Comparison of ENCODE assay signal across 10 cellular contexts in the genomic region with DNA sequence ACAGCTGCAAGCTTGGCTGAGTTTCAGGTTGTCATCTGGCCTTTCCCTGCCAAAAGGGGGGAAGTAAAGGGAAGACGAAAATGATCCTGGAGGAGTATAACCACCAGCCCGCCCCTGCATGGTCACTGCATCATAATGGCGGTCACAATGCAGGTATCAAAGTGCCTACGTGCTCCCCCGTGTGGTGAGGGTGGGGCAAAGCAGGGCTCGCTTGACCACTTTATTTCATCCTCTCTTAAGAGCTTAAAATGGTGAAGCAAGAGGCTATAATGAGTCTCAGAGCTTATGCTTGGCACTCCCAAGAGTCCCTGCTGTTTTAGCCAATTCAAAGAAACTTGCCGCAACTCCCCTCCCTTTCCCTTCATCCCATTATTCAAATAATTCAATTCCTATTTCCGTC.
DNase-seq lines count a peak whose midpoint lies in the region; ATAC-seq, FAIRE-seq and TF ChIP-seq lines count a peak whose summit lies in the region.
"Had no signal": no experiment of that assay in that cellular context is flagged by ENCODE, and none has a peak within 500 bp of the region (broad histone marks: within the 10 kb centered on the region; RNA-seq: fewer than 3 reads in every experiment).

No MANE protein-coding gene starts in this region.

- no peaks in the 10 kb centered on the region for H3K36me3 Mint-ChIP-seq in activated naive CD8-positive, alpha-beta T cell treated with anti-CD3 and anti-CD28 coated beads for 36 hours

- intact Hi-C loops in pancreas (cut with DNase I): loop anchor here in 1 of 3 donors (10.0 kb wide), 1 partner anchor 436 kb away; no protein-coding TSS in a partner anchor

- no peak overlapping the region for H3K4me3 Mint-ChIP-seq in activated naive CD8-positive, alpha-beta T cell treated with anti-CD3 and anti-CD28 coated beads for 36 hours

- DNase-seq in NCI-H1694 treated with DMSO at 0.1 percent for 48 hours (lab: John Stamatoyannopoulos, UW): peak; percentile 0
- no peak for DNase-seq in NCI-H1694 (lab: John Stamatoyannopoulos, UW)
- peak; percentile 1 for DNase-seq in activated naive CD8-positive, alpha-beta T cell treated with anti-CD3 and anti-CD28 coated beads for 36 hours
- DNase-seq in pancreas: peak in 4 of 6 donors; percentile 3 to 41 (median 33)
- DNase-seq in NCI-H2196 (lab: John Stamatoyannopoulos, UW; ENCODE audit: unreplicated experiment): no peak
- DNase-seq in stimulated activated CD4-positive, alpha-beta T cell treated with anti-CD3 and anti-CD28 coated beads, Interleukin-2, amount 100 ng/mL, for 24 hours: no peak
- DNase-seq: T-helper 2 cell had no signal

- H3K36me3 ChIP-seq in pancreas: no peaks in the 10 kb centered on the region

- H3K4me1 ChIP-seq in pancreas: no peaks in the 10 kb centered on the region

- 37 to 43% methylated on average over 8 of the region's 8 CpGs for WGBS in pancreas, 2 donors

- H3K4me3 ChIP-seq in pancreas: no peak overlapping the region

- ATAC-seq in HG03135 (IDR thresholded peaks at IDR 0.05; ENCODE audit: unreplicated experiment) (peak; percentile 68), pancreas (peak in 3 of 4 donors; percentile 40 to 77 (median 63)), HG03565 (IDR thresholded peaks at IDR 0.05; ENCODE audit: unreplicated experiment) (no peak)

- peak in 2 of 4 donors; percentile 34 to 39 for TF ChIP-seq CTCF in pancreas (IDR thresholded peaks at IDR 0.05)

- no peak overlapping the region for H3K27ac Mint-ChIP-seq in activated naive CD8-positive, alpha-beta T cell treated with anti-CD3 and anti-CD28 coated beads for 36 hours

- no peaks in the 10 kb centered on the region for H3K27me3 Mint-ChIP-seq in activated naive CD8-positive, alpha-beta T cell treated with anti-CD3 and anti-CD28 coated beads for 36 hours

- H3K4me1 Mint-ChIP-seq in activated naive CD8-positive, alpha-beta T cell treated with anti-CD3 and anti-CD28 coated beads for 36 hours: no peaks in the 10 kb centered on the region

- H3K27me3 ChIP-seq in pancreas: peaks cover 0 to 9% (median 0%) of the 10 kb centered on the region in 4 donors

- no peak overlapping the region for H3K27ac ChIP-seq in pancreas

- no peaks in the 10 kb centered on the region for H3K9me3 Mint-ChIP-seq in activated naive CD8-positive, alpha-beta T cell treated with anti-CD3 and anti-CD28 coated beads for 36 hours

- FAIRE-seq in pancreas (lab: Jason Lieb, UNC): no peak
- FAIRE-seq: colon had no signal

- H3K9me3 ChIP-seq in pancreas: no peaks in the 10 kb centered on the region

Comparison
In these comparisons a context has a peak if more than half of its experiments do, and no peak if none do; other contexts are left out.
1. DNase-seq: peak in NCI-H1694 treated with DMSO at 0.1 percent for 48 hours (single experiment), activated naive CD8-positive, alpha-beta T cell treated with anti-CD3 and anti-CD28 coated beads for 36 hours (single experiment) and pancreas (4 of 6); none in NCI-H1694 (single experiment), NCI-H2196 (single experiment) and stimulated activated CD4-positive, alpha-beta T cell treated with anti-CD3 and anti-CD28 coated beads, Interleukin-2, amount 100 ng/mL, for 24 hours (0 of 2).